ENCODE assay signal across 1 cellular context in genomic region chr6:156686429-156686939, GRCh38.
TF ChIP-seq lines count a peak whose summit lies in the region.

No MANE protein-coding gene starts in this region.

TF ChIP-seq in GM12878, 131 proteins besides CTCF, POLR2A, EP300 and RAD21 (continued from another document and continues in another):
- TF ChIP-seq, protein P1, sequence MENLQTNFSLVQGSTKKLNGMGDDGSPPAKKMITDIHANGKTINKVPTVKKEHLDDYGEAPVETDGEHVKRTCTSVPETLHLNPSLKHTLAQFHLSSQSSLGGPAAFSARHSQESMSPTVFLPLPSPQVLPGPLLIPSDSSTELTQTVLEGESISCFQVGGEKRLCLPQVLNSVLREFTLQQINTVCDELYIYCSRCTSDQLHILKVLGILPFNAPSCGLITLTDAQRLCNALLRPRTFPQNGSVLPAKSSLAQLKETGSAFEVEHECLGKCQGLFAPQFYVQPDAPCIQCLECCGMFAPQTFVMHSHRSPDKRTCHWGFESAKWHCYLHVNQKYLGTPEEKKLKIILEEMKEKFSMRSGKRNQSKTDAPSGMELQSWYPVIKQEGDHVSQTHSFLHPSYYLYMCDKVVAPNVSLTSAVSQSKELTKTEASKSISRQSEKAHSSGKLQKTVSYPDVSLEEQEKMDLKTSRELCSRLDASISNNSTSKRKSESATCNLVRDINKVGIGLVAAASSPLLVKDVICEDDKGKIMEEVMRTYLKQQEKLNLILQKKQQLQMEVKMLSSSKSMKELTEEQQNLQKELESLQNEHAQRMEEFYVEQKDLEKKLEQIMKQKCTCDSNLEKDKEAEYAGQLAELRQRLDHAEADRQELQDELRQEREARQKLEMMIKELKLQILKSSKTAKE (IDR thresholded peaks at IDR 0.05; ENCODE audit: low read depth, poor library complexity, severe bottlenecking), result peak; percentile 66
- TF ChIP-seq, protein P2, sequence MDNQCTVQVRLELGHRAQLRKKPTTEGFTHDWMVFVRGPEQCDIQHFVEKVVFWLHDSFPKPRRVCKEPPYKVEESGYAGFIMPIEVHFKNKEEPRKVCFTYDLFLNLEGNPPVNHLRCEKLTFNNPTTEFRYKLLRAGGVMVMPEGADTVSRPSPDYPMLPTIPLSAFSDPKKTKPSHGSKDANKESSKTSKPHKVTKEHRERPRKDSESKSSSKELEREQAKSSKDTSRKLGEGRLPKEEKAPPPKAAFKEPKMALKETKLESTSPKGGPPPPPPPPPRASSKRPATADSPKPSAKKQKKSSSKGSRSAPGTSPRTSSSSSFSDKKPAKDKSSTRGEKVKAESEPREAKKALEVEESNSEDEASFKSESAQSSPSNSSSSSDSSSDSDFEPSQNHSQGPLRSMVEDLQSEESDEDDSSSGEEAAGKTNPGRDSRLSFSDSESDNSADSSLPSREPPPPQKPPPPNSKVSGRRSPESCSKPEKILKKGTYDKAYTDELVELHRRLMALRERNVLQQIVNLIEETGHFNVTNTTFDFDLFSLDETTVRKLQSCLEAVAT (IDR thresholded peaks at IDR 0.05), result 0 out of 2 replicates have a peak, but pooled peaks have one; percentile 66
- no peak for TF ChIP-seq CHD2 (IDR thresholded peaks at IDR 0.05; ENCODE audit: borderline replicate concordance, low read depth, low read length)
- no peak for TF ChIP-seq TARDBP (IDR thresholded peaks at IDR 0.05; ENCODE audit: borderline replicate concordance)
- TF ChIP-seq TBL1XR1 (IDR thresholded peaks at IDR 0.05; ENCODE audit: low read depth, low read length), result no peak
- TF ChIP-seq RCOR1 (conservative IDR thresholded peaks at IDR 0.05; ENCODE audit: low read depth, low read length), result no peak
- no peak for TF ChIP-seq ESRRA (IDR thresholded peaks at IDR 0.05; ENCODE audit: low read length)
- no peak for TF ChIP-seq YBX1 (IDR thresholded peaks at IDR 0.05)
- TF ChIP-seq MEF2A (IDR thresholded peaks at IDR 0.05; ENCODE audit: insufficient read depth, low read depth, low read length), result no peak
- TF ChIP-seq WRNIP1 (IDR thresholded peaks at IDR 0.05; ENCODE audit: borderline replicate concordance, low read depth, low read length), result no peak
- peak; percentile 20; the same call in 1 of the 2 replicates for TF ChIP-seq SMC3 (IDR thresholded peaks at IDR 0.05; ENCODE audit: borderline replicate concordance, low read length)
- no peak for TF ChIP-seq SP1 (IDR thresholded peaks at IDR 0.05; ENCODE audit: low read depth, low read length)
- peak; percentile 77 for TF ChIP-seq RELB (IDR thresholded peaks at IDR 0.05; ENCODE audit: low read depth)
- no peak for TF ChIP-seq KLF5 (IDR thresholded peaks at IDR 0.05; ENCODE audit: partially characterized antibody)
- TF ChIP-seq ATF3 (IDR thresholded peaks at IDR 0.05; ENCODE audit: borderline replicate concordance, extremely low read depth, low read depth, low read length), result no peak
- no peak for TF ChIP-seq ZSCAN29 (IDR thresholded peaks at IDR 0.05)
- TF ChIP-seq BHLHE40 (IDR thresholded peaks at IDR 0.05; ENCODE audit: borderline replicate concordance in 1 of 2, low read depth in 2 of 2, low read length in 1 of 2), result no peak
- TF ChIP-seq NFIC (IDR thresholded peaks at IDR 0.05; ENCODE audit: low read depth, low read length), result peak; percentile 84
- TF ChIP-seq, protein P3, sequence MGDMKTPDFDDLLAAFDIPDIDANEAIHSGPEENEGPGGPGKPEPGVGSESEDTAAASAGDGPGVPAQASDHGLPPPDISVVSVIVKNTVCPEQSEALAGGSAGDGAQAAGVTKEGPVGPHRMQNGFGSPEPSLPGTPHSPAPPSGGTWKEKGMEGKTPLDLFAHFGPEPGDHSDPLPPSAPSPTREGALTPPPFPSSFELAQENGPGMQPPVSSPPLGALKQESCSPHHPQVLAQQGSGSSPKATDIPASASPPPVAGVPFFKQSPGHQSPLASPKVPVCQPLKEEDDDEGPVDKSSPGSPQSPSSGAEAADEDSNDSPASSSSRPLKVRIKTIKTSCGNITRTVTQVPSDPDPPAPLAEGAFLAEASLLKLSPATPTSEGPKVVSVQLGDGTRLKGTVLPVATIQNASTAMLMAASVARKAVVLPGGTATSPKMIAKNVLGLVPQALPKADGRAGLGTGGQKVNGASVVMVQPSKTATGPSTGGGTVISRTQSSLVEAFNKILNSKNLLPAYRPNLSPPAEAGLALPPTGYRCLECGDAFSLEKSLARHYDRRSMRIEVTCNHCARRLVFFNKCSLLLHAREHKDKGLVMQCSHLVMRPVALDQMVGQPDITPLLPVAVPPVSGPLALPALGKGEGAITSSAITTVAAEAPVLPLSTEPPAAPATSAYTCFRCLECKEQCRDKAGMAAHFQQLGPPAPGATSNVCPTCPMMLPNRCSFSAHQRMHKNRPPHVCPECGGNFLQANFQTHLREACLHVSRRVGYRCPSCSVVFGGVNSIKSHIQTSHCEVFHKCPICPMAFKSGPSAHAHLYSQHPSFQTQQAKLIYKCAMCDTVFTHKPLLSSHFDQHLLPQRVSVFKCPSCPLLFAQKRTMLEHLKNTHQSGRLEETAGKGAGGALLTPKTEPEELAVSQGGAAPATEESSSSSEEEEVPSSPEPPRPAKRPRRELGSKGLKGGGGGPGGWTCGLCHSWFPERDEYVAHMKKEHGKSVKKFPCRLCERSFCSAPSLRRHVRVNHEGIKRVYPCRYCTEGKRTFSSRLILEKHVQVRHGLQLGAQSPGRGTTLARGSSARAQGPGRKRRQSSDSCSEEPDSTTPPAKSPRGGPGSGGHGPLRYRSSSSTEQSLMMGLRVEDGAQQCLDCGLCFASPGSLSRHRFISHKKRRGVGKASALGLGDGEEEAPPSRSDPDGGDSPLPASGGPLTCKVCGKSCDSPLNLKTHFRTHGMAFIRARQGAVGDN (IDR thresholded peaks at IDR 0.05), result no peak
- TF ChIP-seq POLR2AphosphoS5 (IDR thresholded peaks at IDR 0.05; ENCODE audit: low read length), result peak; percentile 65; the same call in 1 of the 2 replicates
- no peak for TF ChIP-seq CHD4 (IDR thresholded peaks at IDR 0.05)
- TF ChIP-seq ASH2L (IDR thresholded peaks at IDR 0.05; ENCODE audit: borderline replicate concordance, low read depth), result no peak
- no peak for TF ChIP-seq ZNF384 (IDR thresholded peaks at IDR 0.05; ENCODE audit: borderline replicate concordance, low read depth, low read length)
- TF ChIP-seq ZNF274 (IDR thresholded peaks at IDR 0.05; ENCODE audit: insufficient read depth, insufficient read length), result no peak
- TF ChIP-seq HCFC1 (IDR thresholded peaks at IDR 0.05; ENCODE audit: low read length), result no peak
- no peak for TF ChIP-seq NFYA (IDR thresholded peaks at IDR 0.05; ENCODE audit: borderline replicate concordance, low read depth, low read length)
- no peak for TF ChIP-seq PAX8 (IDR thresholded peaks at IDR 0.05)
- no peak for TF ChIP-seq STAT1 (conservative IDR thresholded peaks at IDR 0.05)
- no peak for TF ChIP-seq USF2 (IDR thresholded peaks at IDR 0.05; ENCODE audit: borderline replicate concordance, low read depth, low read length)
- peak; percentile 77; the same call in 1 of the 2 replicates for TF ChIP-seq PML (IDR thresholded peaks at IDR 0.05; ENCODE audit: low read length)
- TF ChIP-seq ZZZ3 (IDR thresholded peaks at IDR 0.05; ENCODE audit: control insufficient read depth, insufficient read length, low read depth), result no peak
- no peak for TF ChIP-seq RBBP5 (conservative IDR thresholded peaks at IDR 0.05)
- no peak for TF ChIP-seq SUPT20H (IDR thresholded peaks at IDR 0.05; ENCODE audit: borderline replicate concordance, control insufficient read depth, low read depth, low read length)
- no peak for TF ChIP-seq ZNF207 (IDR thresholded peaks at IDR 0.05; ENCODE audit: borderline replicate concordance)
- no peak for TF ChIP-seq NR2C1 (IDR thresholded peaks at IDR 0.05)
- no peak for TF ChIP-seq TAF1 (IDR thresholded peaks at IDR 0.05; ENCODE audit: borderline replicate concordance, low read depth, low read length)
- TF ChIP-seq CREM (IDR thresholded peaks at IDR 0.05; ENCODE audit: low read depth), result 0 out of 2 replicates have a peak, but pooled peaks have one; percentile 1
- TF ChIP-seq MYC (IDR thresholded peaks at IDR 0.05; ENCODE audit: insufficient read depth, insufficient read length, insufficient replicate concordance, low read length, severe bottlenecking), result no peak
- TF ChIP-seq, protein P4, sequence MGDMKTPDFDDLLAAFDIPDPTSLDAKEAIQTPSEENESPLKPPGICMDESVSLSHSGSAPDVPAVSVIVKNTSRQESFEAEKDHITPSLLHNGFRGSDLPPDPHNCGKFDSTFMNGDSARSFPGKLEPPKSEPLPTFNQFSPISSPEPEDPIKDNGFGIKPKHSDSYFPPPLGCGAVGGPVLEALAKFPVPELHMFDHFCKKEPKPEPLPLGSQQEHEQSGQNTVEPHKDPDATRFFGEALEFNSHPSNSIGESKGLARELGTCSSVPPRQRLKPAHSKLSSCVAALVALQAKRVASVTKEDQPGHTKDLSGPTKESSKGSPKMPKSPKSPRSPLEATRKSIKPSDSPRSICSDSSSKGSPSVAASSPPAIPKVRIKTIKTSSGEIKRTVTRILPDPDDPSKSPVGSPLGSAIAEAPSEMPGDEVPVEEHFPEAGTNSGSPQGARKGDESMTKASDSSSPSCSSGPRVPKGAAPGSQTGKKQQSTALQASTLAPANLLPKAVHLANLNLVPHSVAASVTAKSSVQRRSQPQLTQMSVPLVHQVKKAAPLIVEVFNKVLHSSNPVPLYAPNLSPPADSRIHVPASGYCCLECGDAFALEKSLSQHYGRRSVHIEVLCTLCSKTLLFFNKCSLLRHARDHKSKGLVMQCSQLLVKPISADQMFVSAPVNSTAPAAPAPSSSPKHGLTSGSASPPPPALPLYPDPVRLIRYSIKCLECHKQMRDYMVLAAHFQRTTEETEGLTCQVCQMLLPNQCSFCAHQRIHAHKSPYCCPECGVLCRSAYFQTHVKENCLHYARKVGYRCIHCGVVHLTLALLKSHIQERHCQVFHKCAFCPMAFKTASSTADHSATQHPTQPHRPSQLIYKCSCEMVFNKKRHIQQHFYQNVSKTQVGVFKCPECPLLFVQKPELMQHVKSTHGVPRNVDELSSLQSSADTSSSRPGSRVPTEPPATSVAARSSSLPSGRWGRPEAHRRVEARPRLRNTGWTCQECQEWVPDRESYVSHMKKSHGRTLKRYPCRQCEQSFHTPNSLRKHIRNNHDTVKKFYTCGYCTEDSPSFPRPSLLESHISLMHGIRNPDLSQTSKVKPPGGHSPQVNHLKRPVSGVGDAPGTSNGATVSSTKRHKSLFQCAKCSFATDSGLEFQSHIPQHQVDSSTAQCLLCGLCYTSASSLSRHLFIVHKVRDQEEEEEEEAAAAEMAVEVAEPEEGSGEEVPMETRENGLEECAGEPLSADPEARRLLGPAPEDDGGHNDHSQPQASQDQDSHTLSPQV (IDR thresholded peaks at IDR 0.05), result no peak
- TF ChIP-seq, protein P5, sequence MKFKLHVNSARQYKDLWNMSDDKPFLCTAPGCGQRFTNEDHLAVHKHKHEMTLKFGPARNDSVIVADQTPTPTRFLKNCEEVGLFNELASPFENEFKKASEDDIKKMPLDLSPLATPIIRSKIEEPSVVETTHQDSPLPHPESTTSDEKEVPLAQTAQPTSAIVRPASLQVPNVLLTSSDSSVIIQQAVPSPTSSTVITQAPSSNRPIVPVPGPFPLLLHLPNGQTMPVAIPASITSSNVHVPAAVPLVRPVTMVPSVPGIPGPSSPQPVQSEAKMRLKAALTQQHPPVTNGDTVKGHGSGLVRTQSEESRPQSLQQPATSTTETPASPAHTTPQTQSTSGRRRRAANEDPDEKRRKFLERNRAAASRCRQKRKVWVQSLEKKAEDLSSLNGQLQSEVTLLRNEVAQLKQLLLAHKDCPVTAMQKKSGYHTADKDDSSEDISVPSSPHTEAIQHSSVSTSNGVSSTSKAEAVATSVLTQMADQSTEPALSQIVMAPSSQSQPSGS (IDR thresholded peaks at IDR 0.05; ENCODE audit: low read length), result no peak; the same call in 1 of the 2 replicates
- no peak for TF ChIP-seq STAT3 (IDR thresholded peaks at IDR 0.05; ENCODE audit: low read depth, low read length)
- TF ChIP-seq, protein P6, sequence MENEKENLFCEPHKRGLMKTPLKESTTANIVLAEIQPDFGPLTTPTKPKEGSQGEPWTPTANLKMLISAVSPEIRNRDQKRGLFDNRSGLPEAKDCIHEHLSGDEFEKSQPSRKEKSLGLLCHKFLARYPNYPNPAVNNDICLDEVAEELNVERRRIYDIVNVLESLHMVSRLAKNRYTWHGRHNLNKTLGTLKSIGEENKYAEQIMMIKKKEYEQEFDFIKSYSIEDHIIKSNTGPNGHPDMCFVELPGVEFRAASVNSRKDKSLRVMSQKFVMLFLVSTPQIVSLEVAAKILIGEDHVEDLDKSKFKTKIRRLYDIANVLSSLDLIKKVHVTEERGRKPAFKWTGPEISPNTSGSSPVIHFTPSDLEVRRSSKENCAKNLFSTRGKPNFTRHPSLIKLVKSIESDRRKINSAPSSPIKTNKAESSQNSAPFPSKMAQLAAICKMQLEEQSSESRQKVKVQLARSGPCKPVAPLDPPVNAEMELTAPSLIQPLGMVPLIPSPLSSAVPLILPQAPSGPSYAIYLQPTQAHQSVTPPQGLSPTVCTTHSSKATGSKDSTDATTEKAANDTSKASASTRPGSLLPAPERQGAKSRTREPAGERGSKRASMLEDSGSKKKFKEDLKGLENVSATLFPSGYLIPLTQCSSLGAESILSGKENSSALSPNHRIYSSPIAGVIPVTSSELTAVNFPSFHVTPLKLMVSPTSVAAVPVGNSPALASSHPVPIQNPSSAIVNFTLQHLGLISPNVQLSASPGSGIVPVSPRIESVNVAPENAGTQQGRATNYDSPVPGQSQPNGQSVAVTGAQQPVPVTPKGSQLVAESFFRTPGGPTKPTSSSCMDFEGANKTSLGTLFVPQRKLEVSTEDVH (IDR thresholded peaks at IDR 0.05; ENCODE audit: low read depth, partially characterized antibody), result no peak
- peak; percentile 51; the same call in 1 of the 2 replicates for TF ChIP-seq MTA2 (IDR thresholded peaks at IDR 0.05; ENCODE audit: low read depth)
- no peak for TF ChIP-seq HDAC6 (IDR thresholded peaks at IDR 0.05; ENCODE audit: unreplicated experiment)
- no peak for TF ChIP-seq BRCA1 (IDR thresholded peaks at IDR 0.05; ENCODE audit: low read depth, low read length)
- no peak for TF ChIP-seq SPI1 (IDR thresholded peaks at IDR 0.05; ENCODE audit: borderline replicate concordance, insufficient read depth, low read depth, low read length)
- no peak for TF ChIP-seq YY1 (IDR thresholded peaks at IDR 0.05; ENCODE audit: low read depth, low read length)
